ENCODE assay signal across 1 cellular context in the genomic region with DNA sequence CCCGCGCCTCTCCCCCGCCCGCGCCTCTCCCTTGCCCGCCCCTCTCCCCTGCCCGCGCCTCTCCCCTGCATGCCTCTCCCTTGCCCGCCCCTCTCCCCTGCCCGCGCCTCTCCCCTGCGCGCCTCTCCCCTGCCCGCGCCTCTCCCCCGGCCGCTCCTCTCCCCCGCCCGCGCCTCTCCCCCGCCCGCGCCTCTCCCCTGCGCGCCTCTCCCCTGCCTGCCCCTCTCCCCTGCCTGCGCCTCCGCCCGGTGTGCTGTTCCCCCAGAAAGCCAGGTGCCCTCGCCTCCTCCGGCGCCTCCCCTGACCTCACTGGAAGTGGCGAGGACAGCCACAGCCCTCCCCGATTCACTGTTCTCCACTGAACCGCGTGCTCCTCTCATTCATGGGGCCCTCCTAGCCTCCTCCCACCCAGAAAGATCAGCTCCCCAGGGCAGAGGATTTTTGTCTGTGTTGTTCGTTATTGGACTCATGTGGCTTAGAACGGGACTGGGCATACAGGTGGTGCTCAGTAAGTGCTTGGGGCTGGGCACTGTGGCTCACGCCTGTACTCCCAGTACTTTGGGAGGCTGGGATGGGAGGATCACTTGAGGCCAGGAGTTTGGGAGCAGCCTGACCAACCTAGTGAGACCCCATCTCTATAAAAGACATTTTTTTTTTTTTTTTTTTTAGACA.
TF ChIP-seq lines count a peak whose summit lies in the region.

No MANE protein-coding gene starts in this region.

TF ChIP-seq in GM12891, 5 proteins besides CTCF, POLR2A, EP300 and RAD21:
- TF ChIP-seq PAX5 (IDR thresholded peaks at IDR 0.05; ENCODE audit: insufficient read depth, low read length, severe bottlenecking) (no peak), SPI1 (IDR thresholded peaks at IDR 0.05; ENCODE audit: low read depth, low read length) (no peak), POLR2AphosphoS5 (IDR thresholded peaks at IDR 0.05; ENCODE audit: low read depth, low read length) (no peak), TAF1 (IDR thresholded peaks at IDR 0.05; ENCODE audit: low read depth, low read length) (no peak), POU2F2 (IDR thresholded peaks at IDR 0.05; ENCODE audit: low read depth, low read length) (no peak)
